ENCODE assay signal across 40 cellular contexts in the genomic region with DNA sequence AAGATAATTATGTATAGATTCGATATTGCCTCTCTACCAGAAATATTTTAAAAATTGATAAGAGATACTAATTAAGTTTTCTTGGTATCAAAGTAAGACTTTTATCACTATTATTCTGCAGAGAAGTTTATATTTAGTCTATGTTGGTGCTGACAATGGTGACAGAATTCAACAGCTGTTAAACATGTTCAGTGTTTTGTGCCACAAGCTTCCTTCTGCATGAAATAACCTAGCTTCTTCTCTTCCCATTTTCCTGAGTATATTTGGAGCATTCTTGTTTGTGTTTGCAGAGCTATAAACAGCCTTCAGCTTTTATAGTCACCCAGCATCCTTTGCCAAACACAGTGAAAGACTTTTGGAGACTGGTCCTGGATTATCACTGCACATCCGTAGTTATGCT.
"Had no signal": no experiment of that assay in that cellular context is flagged by ENCODE, and none has a peak within 500 bp of the region (broad histone marks: within the 10 kb centered on the region; RNA-seq: fewer than 3 reads in every experiment).

No MANE protein-coding gene starts in this region.

- H3K36me3 ChIP-seq: brain microvascular endothelial cell, breast epithelium had no signal

- H3K4me3 Mint-ChIP-seq: activated B cell treated with CpG ODN at 0.5 μM for 24 hours; activated CD4-positive, alpha-beta memory T cell treated with anti-CD3 and anti-CD28 coated beads for 36 hours; activated CD4-positive, alpha-beta T cell treated with anti-CD3 and anti-CD28 coated beads, Interleukin-2, amount 10 ng/mL, durations not matched to agents 24 days and 14 days; activated CD8-positive, alpha-beta T cell treated with anti-CD3 and anti-CD28 coated beads for 36 hours; activated naive CD4-positive, alpha-beta T cell treated with anti-CD3 and anti-CD28 coated beads for 36 hours; activated naive CD8-positive, alpha-beta T cell treated with anti-CD3 and anti-CD28 coated beads for 36 hours; activated T-cell treated with anti-CD3 and anti-CD28 coated beads, Interleukin-2, amount 50 U/mL, for 4 hours; activated T-cell treated with anti-CD3 and anti-CD28 coated beads, Interleukin-2, amount 50 U/mL, for 72 hours; activated T-helper 1 cell treated with anti-CD3 and anti-CD28 coated beads, Interleukin-12 subunit alpha, Interleukin-12 subunit beta, Interleukin-2, Interleukin-4 antibody, amounts not matched to agents 30 ng/mL and 10 ng/mL and 1 ng/mL, durations not matched to agents 14 hours and 24 hours and 36 hours; activated T-helper 17 cell treated with anti-CD3 and anti-CD28 coated beads, Interleukin-2, amount 50 U/mL, for 72 hours; central memory CD8-positive, alpha-beta T cell; T-helper 1 cell treated with Interleukin-12 subunit alpha and Interleukin-12 subunit beta and Interleukin-4 antibody, amounts not matched to agents 30 μg/mL and 1 μg/mL, for 36 hours; T-helper 2 cell treated with Interferon-gamma antibody and Interleukin-4, amounts not matched to agents 5 μg/mL and 100 μg/mL, for 36 hours had no signal

- DNase-seq: activated B cell treated with CpG ODN at 0.5 μM for 24 hours; activated CD4-positive, alpha-beta memory T cell treated with anti-CD3 and anti-CD28 coated beads for 36 hours; activated CD4-positive, alpha-beta T cell treated with anti-CD3 and anti-CD28 coated beads for 4 hours; activated CD4-positive, alpha-beta T cell treated with anti-CD3 and anti-CD28 coated beads, Interleukin-2, amount 10 ng/mL, durations not matched to agents 24 days and 14 days; activated CD4-positive, alpha-beta T cell treated with anti-CD3 and anti-CD28 coated beads, Interleukin-2, amount 50 U/mL, for 1 hour; activated CD4-positive, alpha-beta T cell treated with anti-CD3 and anti-CD28 coated beads, Interleukin-2, amount 50 U/mL, for 4 hours; activated CD4-positive, CD25-positive, alpha-beta regulatory T cell treated with anti-CD3 and anti-CD28 coated beads, Interleukin-2, amount 50 U/mL, for 72 hours; activated CD8-positive, alpha-beta memory T cell treated with anti-CD3 and anti-CD28 coated beads, Interleukin-2, amount 50 U/mL, for 4 hours; activated CD8-positive, alpha-beta T cell treated with anti-CD3 and anti-CD28 coated beads for 36 hours; activated effector memory CD4-positive, alpha-beta T cell treated with anti-CD3 and anti-CD28 coated beads, Interleukin-2, amount 50 U/mL, for 16 hours; activated gamma-delta T cell treated with Interleukin-2 at 50 U/mL for 16 hours; activated naive CD4-positive, alpha-beta T cell; activated naive CD4-positive, alpha-beta T cell treated with anti-CD3 and anti-CD28 coated beads for 36 hours; activated naive CD4-positive, alpha-beta T cell treated with anti-CD3 and anti-CD28 coated beads, Interleukin-2, amount 50 U/mL, for 16 hours; activated naive CD8-positive, alpha-beta T cell treated with anti-CD3 and anti-CD28 coated beads for 36 hours; activated T-cell treated with anti-CD3 and anti-CD28 coated beads for 4 hours; activated T-cell treated with anti-CD3 and anti-CD28 coated beads, Interleukin-2, amount 50 U/mL, for 1 hour; activated T-cell treated with anti-CD3 and anti-CD28 coated beads, Interleukin-2, amount 50 U/mL, for 4 hours; activated T-cell treated with anti-CD3 and anti-CD28 coated beads, Interleukin-2, amount 50 U/mL, for 72 hours; adrenal gland; amniotic stem cell; aorta; body of pancreas; brain microvascular endothelial cell; caudate nucleus; cerebellar nuclear complex; T-helper 1 cell; T-helper 2 cell; T-helper 9 cell had no signal

- H3K4me3 ChIP-seq: adrenal gland, body of pancreas, breast epithelium, cardiac muscle cell had no signal

- H3K9me3 ChIP-seq: adrenal gland, body of pancreas, breast epithelium had no signal

- H3K27me3 ChIP-seq: adrenal gland, body of pancreas, brain microvascular endothelial cell, breast epithelium, cardiac muscle cell had no signal

- H3K27ac ChIP-seq: adrenal gland, body of pancreas, brain microvascular endothelial cell, breast epithelium, cardiac muscle cell, VCaP had no signal

- H3K27ac Mint-ChIP-seq: activated B cell treated with CpG ODN at 0.5 μM for 24 hours; activated CD4-positive, alpha-beta memory T cell treated with anti-CD3 and anti-CD28 coated beads for 36 hours; activated CD4-positive, alpha-beta T cell treated with anti-CD3 and anti-CD28 coated beads, Interleukin-2, amount 10 ng/mL, durations not matched to agents 24 days and 14 days; activated CD8-positive, alpha-beta T cell treated with anti-CD3 and anti-CD28 coated beads for 36 hours; activated naive CD4-positive, alpha-beta T cell treated with anti-CD3 and anti-CD28 coated beads for 36 hours; activated naive CD4-positive, alpha-beta T cell treated with anti-CD3 and anti-CD28 coated beads, Interleukin-2, amount 50 U/mL, for 72 hours; activated naive CD8-positive, alpha-beta T cell treated with anti-CD3 and anti-CD28 coated beads for 36 hours; activated T-cell treated with anti-CD3 and anti-CD28 coated beads, Interleukin-2, amount 50 U/mL, for 72 hours; activated T-helper 1 cell treated with anti-CD3 and anti-CD28 coated beads, Interleukin-12 subunit alpha, Interleukin-12 subunit beta, Interleukin-2, Interleukin-4 antibody, amounts not matched to agents 30 ng/mL and 10 ng/mL and 1 ng/mL, durations not matched to agents 14 hours and 24 hours and 36 hours; activated T-helper 17 cell treated with anti-CD3 and anti-CD28 coated beads, Interleukin-2, amount 50 U/mL, for 72 hours; T-helper 1 cell treated with Interleukin-12 subunit alpha and Interleukin-12 subunit beta and Interleukin-4 antibody, amounts not matched to agents 30 μg/mL and 1 μg/mL, for 36 hours; T-helper 2 cell treated with Interferon-gamma antibody and Interleukin-4, amounts not matched to agents 5 μg/mL and 100 μg/mL, for 36 hours had no signal

- H3K36me3 Mint-ChIP-seq: activated CD4-positive, alpha-beta memory T cell treated with anti-CD3 and anti-CD28 coated beads for 36 hours; activated naive CD4-positive, alpha-beta T cell treated with anti-CD3 and anti-CD28 coated beads, Interleukin-2, amount 50 U/mL, for 72 hours; activated naive CD8-positive, alpha-beta T cell treated with anti-CD3 and anti-CD28 coated beads for 36 hours had no signal

- H3K4me1 Mint-ChIP-seq: activated B cell treated with CpG ODN at 0.5 μM for 24 hours; activated CD4-positive, alpha-beta T cell treated with anti-CD3 and anti-CD28 coated beads, Interleukin-2, amount 10 ng/mL, durations not matched to agents 24 days and 14 days; activated naive CD8-positive, alpha-beta T cell treated with anti-CD3 and anti-CD28 coated beads for 36 hours; activated T-helper 17 cell treated with anti-CD3 and anti-CD28 coated beads, Interleukin-2, amount 50 U/mL, for 72 hours; central memory CD8-positive, alpha-beta T cell had no signal

- H3K27me3 Mint-ChIP-seq: activated CD4-positive, alpha-beta memory T cell treated with anti-CD3 and anti-CD28 coated beads for 36 hours; activated CD4-positive, alpha-beta T cell treated with anti-CD3 and anti-CD28 coated beads, Interleukin-2, amount 10 ng/mL, durations not matched to agents 24 days and 14 days; activated CD8-positive, alpha-beta T cell treated with anti-CD3 and anti-CD28 coated beads for 36 hours; activated naive CD8-positive, alpha-beta T cell treated with anti-CD3 and anti-CD28 coated beads for 36 hours; activated T-helper 17 cell treated with anti-CD3 and anti-CD28 coated beads, Interleukin-2, amount 50 U/mL, for 72 hours; central memory CD8-positive, alpha-beta T cell had no signal

- FAIRE-seq: astrocyte, TTC549 had no signal

- H3K4me1 ChIP-seq: adrenal gland, body of pancreas, breast epithelium had no signal

- H3K9me3 Mint-ChIP-seq: activated B cell treated with CpG ODN at 0.5 μM for 24 hours; activated CD4-positive, alpha-beta memory T cell treated with anti-CD3 and anti-CD28 coated beads for 36 hours; activated CD4-positive, alpha-beta T cell treated with anti-CD3 and anti-CD28 coated beads, Interleukin-2, amount 10 ng/mL, durations not matched to agents 24 days and 14 days; activated CD8-positive, alpha-beta T cell treated with anti-CD3 and anti-CD28 coated beads for 36 hours; activated naive CD4-positive, alpha-beta T cell treated with anti-CD3 and anti-CD28 coated beads for 36 hours; activated naive CD4-positive, alpha-beta T cell treated with anti-CD3 and anti-CD28 coated beads, Interleukin-2, amount 50 U/mL, for 72 hours; activated naive CD8-positive, alpha-beta T cell treated with anti-CD3 and anti-CD28 coated beads for 36 hours; activated T-cell treated with anti-CD3 and anti-CD28 coated beads, Interleukin-2, amount 50 U/mL, for 4 hours; activated T-cell treated with anti-CD3 and anti-CD28 coated beads, Interleukin-2, amount 50 U/mL, for 72 hours; activated T-helper 1 cell treated with anti-CD3 and anti-CD28 coated beads, Interleukin-12 subunit alpha, Interleukin-12 subunit beta, Interleukin-2, Interleukin-4 antibody, amounts not matched to agents 30 ng/mL and 10 ng/mL and 1 ng/mL, durations not matched to agents 14 hours and 24 hours and 36 hours; activated T-helper 17 cell treated with anti-CD3 and anti-CD28 coated beads, Interleukin-2, amount 50 U/mL, for 72 hours; central memory CD8-positive, alpha-beta T cell; T-helper 1 cell treated with Interleukin-12 subunit alpha and Interleukin-12 subunit beta and Interleukin-4 antibody, amounts not matched to agents 30 μg/mL and 1 μg/mL, for 36 hours; T-helper 2 cell treated with Interferon-gamma antibody and Interleukin-4, amounts not matched to agents 5 μg/mL and 100 μg/mL, for 36 hours had no signal
